Comparison of ENCODE assay signal across 8 cellular contexts in the genomic region with DNA sequence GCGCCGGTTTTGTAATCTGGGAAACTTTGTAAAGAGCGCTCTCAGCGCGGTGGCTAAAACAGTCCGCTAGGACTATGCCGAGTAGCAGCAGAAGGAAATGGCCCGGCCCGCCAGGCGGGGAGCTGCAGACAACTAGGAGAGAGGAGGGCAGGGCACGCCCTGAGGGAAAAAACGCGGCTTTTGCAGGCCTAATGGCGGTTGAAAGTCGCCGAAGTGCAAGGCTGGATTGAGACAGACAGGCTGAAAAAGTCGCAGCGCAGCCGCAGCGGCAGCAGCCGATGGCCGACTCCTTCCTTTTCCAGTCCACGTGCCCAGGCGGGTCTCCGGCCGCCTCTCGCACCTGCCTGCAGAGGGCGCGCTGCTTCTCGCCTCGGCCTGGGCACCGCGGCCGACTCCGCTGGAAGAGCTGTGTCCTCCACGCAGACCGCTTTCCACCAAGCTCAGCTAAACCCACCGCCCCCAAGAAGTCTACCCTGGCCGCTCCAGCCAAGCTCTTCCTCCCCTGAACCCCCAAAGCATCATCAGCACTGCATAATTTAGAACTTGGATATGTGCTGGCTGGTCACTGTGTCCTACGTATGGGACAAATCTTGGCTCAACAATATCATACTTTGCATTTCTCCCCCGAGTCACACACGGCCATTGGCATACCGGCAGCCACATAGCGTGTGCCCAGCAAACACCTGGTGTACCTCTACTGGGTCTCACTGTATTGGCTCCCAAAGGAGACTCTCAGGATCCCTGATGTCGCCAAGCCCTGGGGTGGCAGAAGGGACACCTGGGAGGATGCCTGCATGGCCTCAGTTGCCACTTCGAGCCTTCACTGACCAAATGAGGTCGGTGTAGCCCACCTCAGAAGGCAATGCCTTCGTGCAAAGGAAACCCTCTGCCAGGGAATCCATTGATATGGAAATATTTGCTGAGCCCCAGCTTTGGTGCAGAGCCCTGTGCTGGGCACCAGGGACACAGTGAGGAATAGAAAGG. TPM values are rescaled to one million over a fixed set of nuclear protein-coding genes. Genes with fewer than 3 reads are reported as not detected.
DNase-seq lines count a peak whose midpoint lies in the region; ATAC-seq and TF ChIP-seq lines count a peak whose summit lies in the region.

No MANE protein-coding gene starts in this region.

- peaks cover 0 to 63% (median 5%) of the 10 kb centered on the region in 45 donors for H3K27me3 ChIP-seq in dorsolateral prefrontal cortex

- H3K27ac ChIP-seq in HEK293 (ENCODE audit: extremely low read depth, low read depth, low read length) (no peak overlapping the region), dorsolateral prefrontal cortex (peak overlapping the region in 10 of 59 donors; percentile 17 to 64 (median 43))

- H3K36me3 ChIP-seq in HEK293 (ENCODE audit: control insufficient read depth in 2 of 2, insufficient read depth in 1 of 2, low read length in 2 of 2): no peaks in the 10 kb centered on the region

- H3K27me3 Mint-ChIP-seq in activated CD4-positive, alpha-beta T cell treated with anti-CD3 and anti-CD28 coated beads, Interleukin-2, amount 10 ng/mL, durations not matched to agents 7 days and 5 days: no peaks in the 10 kb centered on the region

- H3K4me1 ChIP-seq in HEK293 (ENCODE audit: control insufficient read depth, insufficient read depth, low read length): no peaks in the 10 kb centered on the region

- H3K9me3 Mint-ChIP-seq in activated CD4-positive, alpha-beta T cell treated with anti-CD3 and anti-CD28 coated beads, Interleukin-2, amount 10 ng/mL, durations not matched to agents 7 days and 5 days: no peaks in the 10 kb centered on the region

- H3K4me3 ChIP-seq in HEK293 (ENCODE audit: low read depth, low read length) (no peak overlapping the region; the same call in 1 of the 2 replicates), dorsolateral prefrontal cortex (peak overlapping the region in 58 of 59 donors; percentile 15 to 66 (median 51))

- no peaks in the 10 kb centered on the region for H3K9me3 ChIP-seq in HEK293 (ENCODE audit: control insufficient read depth, insufficient read depth, low read depth, low read length)

- H3K4me1 Mint-ChIP-seq in activated CD4-positive, alpha-beta T cell treated with anti-CD3 and anti-CD28 coated beads, Interleukin-2, amount 10 ng/mL, durations not matched to agents 7 days and 5 days: peaks cover 11% of the 10 kb centered on the region

- CTCF ChIA-PET in HEK293 (lab: Yijun Ruan, JAX): interaction anchor here (0.5 to 2.7 kb wide), 21 partner anchors 8 to 390 kb away, joined by 3 to 16 read pairs (median 4); a partner anchor contains a TSS
- CTCF ChIA-PET in activated CD4-positive, alpha-beta T cell treated with anti-CD3 and anti-CD28 coated beads, Interleukin-2, amount 10 ng/mL, durations not matched to agents 7 days and 5 days (lab: Charles Lee): interaction anchor here (0.6 to 2.6 kb wide), 16 partner anchors 9 to 1931 kb away, joined by 3 to 22 read pairs (median 4); no protein-coding TSS in a partner anchor

- DNase-seq in NCI-H2029 treated with DMSO at 0.1 percent for 48 hours (lab: John Stamatoyannopoulos, UW): peak; percentile 12
- peak; percentile 52 for DNase-seq in activated CD4-positive, alpha-beta T cell treated with anti-CD3 and anti-CD28 coated beads, Interleukin-2, amount 10 ng/mL, durations not matched to agents 7 days and 5 days
- DNase-seq in dorsolateral prefrontal cortex: peak in 7 of 10 donors; percentile 20 to 68 (median 31)
- peak; percentile 55 to 59 for DNase-seq in lung microvascular endothelial cell (ENCODE audit: low read depth in 2 of 2)
- DNase-seq in stimulated activated CD8-positive, alpha-beta memory T cell treated with anti-CD3 and anti-CD28 coated beads, Interleukin-12 subunit alpha, Interleukin-12 subunit beta, amount 100 ng/mL, for 4 hours (ENCODE audit: low read depth): peak; percentile 44

- POLR2A ChIA-PET in HEK293 (lab: Yijun Ruan, JAX): interaction anchor here (0.6 kb wide), 2 partner anchors 174 to 313 kb away, joined by 4 read pairs; no protein-coding TSS in a partner anchor
- POLR2A ChIA-PET in activated CD4-positive, alpha-beta T cell treated with anti-CD3 and anti-CD28 coated beads, Interleukin-2, amount 10 ng/mL, durations not matched to agents 7 days and 5 days (lab: Charles Lee): no interaction called here

- intact Hi-C loops in dorsolateral prefrontal cortex (cut with DNase I): no loop called here

- H3K27ac Mint-ChIP-seq in activated CD4-positive, alpha-beta T cell treated with anti-CD3 and anti-CD28 coated beads, Interleukin-2, amount 10 ng/mL, durations not matched to agents 7 days and 5 days: peak overlapping the region; percentile 86

- TF ChIP-seq CTCF in GM12872 (IDR thresholded peaks at IDR 0.05; ENCODE audit: insufficient read depth, low read depth, low read length): peak; percentile 77
- peak; percentile 98 for TF ChIP-seq CTCF in HEK293 (tag by site-specific recombination; IDR thresholded peaks at IDR 0.05)
- TF ChIP-seq CTCF in dorsolateral prefrontal cortex (IDR thresholded peaks at IDR 0.05 in 54 of 56, conservative IDR thresholded peaks at IDR 0.05 in 2 of 56; ENCODE audit: low read depth in 1 of 56, partially characterized antibody in 56 of 56): peak; percentile 9 to 73 (median 60)

- peak overlapping the region; percentile 63 for H3K4me3 Mint-ChIP-seq in activated CD4-positive, alpha-beta T cell treated with anti-CD3 and anti-CD28 coated beads, Interleukin-2, amount 10 ng/mL, durations not matched to agents 7 days and 5 days

- no peaks in the 10 kb centered on the region for H3K36me3 Mint-ChIP-seq in activated CD4-positive, alpha-beta T cell treated with anti-CD3 and anti-CD28 coated beads, Interleukin-2, amount 10 ng/mL, durations not matched to agents 7 days and 5 days (ENCODE audit: low read depth)

- no peak for ATAC-seq in HG03457 (IDR thresholded peaks at IDR 0.05; ENCODE audit: unreplicated experiment)

TF ChIP-seq in HEK293, 187 proteins besides CTCF, POLR2A, EP300 and RAD21 (continues in another document):
- TF ChIP-seq GFI1B (tag by site-specific recombination; IDR thresholded peaks at IDR 0.05) (no peak), ZSCAN30 (tag by site-specific recombination; IDR thresholded peaks at IDR 0.05) (peak; percentile 30; the same call in 1 of the 2 replicates), HOXD13 (CRISPR knock-in tag; IDR thresholded peaks at IDR 0.05; ENCODE audit: borderline replicate concordance) (no peak), SCRT2 (tag by site-specific recombination; IDR thresholded peaks at IDR 0.05) (no peak), ZNF335 (tag by site-specific recombination; conservative IDR thresholded peaks at IDR 0.05) (peak; percentile 78), GLIS1 (tag by site-specific recombination; IDR thresholded peaks at IDR 0.05) (no peak), ZNF629 (tag by site-specific recombination; IDR thresholded peaks at IDR 0.05) (0 out of 2 replicates have a peak, but pooled peaks have one; percentile 17), KLF1 (tag by site-specific recombination; IDR thresholded peaks at IDR 0.05) (0 out of 2 replicates have a peak, but pooled peaks have one; percentile 13), MYNN (tag by site-specific recombination; IDR thresholded peaks at IDR 0.05; ENCODE audit: borderline replicate concordance) (no peak), ZNF510 (tag by site-specific recombination; IDR thresholded peaks at IDR 0.05; ENCODE audit: insufficient replicate concordance) (no peak)
- TF ChIP-seq, protein P1, sequence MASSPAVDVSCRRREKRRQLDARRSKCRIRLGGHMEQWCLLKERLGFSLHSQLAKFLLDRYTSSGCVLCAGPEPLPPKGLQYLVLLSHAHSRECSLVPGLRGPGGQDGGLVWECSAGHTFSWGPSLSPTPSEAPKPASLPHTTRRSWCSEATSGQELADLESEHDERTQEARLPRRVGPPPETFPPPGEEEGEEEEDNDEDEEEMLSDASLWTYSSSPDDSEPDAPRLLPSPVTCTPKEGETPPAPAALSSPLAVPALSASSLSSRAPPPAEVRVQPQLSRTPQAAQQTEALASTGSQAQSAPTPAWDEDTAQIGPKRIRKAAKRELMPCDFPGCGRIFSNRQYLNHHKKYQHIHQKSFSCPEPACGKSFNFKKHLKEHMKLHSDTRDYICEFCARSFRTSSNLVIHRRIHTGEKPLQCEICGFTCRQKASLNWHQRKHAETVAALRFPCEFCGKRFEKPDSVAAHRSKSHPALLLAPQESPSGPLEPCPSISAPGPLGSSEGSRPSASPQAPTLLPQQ (tag by site-specific recombination; IDR thresholded peaks at IDR 0.05): peak; percentile 65; the same call in 1 of the 2 replicates
- TF ChIP-seq, protein P2, sequence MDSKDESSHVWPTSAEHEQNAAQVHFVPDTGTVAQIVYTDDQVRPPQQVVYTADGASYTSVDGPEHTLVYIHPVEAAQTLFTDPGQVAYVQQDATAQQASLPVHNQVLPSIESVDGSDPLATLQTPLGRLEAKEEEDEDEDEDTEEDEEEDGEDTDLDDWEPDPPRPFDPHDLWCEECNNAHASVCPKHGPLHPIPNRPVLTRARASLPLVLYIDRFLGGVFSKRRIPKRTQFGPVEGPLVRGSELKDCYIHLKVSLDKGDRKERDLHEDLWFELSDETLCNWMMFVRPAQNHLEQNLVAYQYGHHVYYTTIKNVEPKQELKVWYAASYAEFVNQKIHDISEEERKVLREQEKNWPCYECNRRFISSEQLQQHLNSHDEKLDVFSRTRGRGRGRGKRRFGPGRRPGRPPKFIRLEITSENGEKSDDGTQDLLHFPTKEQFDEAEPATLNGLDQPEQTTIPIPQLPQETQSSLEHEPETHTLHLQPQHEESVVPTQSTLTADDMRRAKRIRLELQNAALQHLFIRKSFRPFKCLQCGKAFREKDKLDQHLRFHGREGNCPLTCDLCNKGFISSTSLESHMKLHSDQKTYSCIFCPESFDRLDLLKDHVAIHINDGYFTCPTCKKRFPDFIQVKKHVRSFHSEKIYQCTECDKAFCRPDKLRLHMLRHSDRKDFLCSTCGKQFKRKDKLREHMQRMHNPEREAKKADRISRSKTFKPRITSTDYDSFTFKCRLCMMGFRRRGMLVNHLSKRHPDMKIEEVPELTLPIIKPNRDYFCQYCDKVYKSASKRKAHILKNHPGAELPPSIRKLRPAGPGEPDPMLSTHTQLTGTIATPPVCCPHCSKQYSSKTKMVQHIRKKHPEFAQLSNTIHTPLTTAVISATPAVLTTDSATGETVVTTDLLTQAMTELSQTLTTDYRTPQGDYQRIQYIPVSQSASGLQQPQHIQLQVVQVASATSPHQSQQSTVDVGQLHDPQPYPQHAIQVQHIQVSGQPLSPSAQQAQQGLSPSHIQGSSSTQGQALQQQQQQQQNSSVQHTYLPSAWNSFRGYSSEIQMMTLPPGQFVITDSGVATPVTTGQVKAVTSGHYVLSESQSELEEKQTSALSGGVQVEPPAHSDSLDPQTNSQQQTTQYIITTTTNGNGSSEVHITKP (tag by site-specific recombination; IDR thresholded peaks at IDR 0.05): peak; percentile 37; the same call in 1 of the 2 replicates

RNA-seq across cellular contexts. Expression of a gene that starts 14.5 kb away (rescaled TPM):
- 100 to 1,000 TPM; 425 to 426 TPM for total RNA-seq in activated CD4-positive, alpha-beta T cell treated with anti-CD3 and anti-CD28 coated beads, Interleukin-2, amount 10 ng/mL, durations not matched to agents 7 days and 5 days
- total RNA-seq in dorsolateral prefrontal cortex (100 to 1,000 TPM; 115 to 275 (median 184) TPM), lung microvascular endothelial cell (146 and 223 TPM in 2 replicates)
